ENCODE assay signal across 24 cellular contexts in the genomic region with DNA sequence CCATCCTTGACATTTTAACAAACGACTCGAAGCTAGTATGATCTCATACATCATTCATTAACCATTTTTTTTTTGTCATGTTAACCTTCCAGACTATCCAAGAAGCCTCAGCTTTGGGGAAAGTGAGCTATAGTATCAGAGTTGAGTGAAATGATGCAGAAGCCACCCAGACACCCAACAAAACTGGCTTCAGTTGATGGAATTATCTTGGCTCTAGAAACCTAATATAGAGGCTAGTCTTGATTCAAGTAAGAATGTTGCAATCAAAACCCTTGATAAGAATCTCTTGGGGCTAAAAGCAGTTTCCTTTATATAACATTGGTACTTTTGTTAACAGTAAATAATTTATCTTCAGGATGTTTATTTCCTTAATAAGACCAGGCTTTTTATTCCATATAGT.
"Had no signal": no experiment of that assay in that cellular context is flagged by ENCODE, and none has a peak within 500 bp of the region (broad histone marks: within the 10 kb centered on the region; RNA-seq: fewer than 3 reads in every experiment).

No MANE protein-coding gene starts in this region.

- H3K4me3 ChIP-seq: dorsolateral prefrontal cortex, lower lobe of right lung, pancreas, sigmoid colon, stomach had no signal

- H3K27ac Mint-ChIP-seq: activated T-helper 1 cell treated with anti-CD3 and anti-CD28 coated beads, Interleukin-12 subunit alpha, Interleukin-12 subunit beta, Interleukin-2, Interleukin-4 antibody, amounts not matched to agents 30 ng/mL and 10 ng/mL and 1 ng/mL, durations not matched to agents 14 hours and 24 hours and 36 hours; brain; natural killer cell treated with Interleukin-12 subunit alpha and Interleukin-12 subunit beta and Interleukin-15 and Interleukin-18, amount 100 ng/mL, for 72 hours; stimulated activated effector memory CD8-positive, alpha-beta T cell treated with anti-CD3 and anti-CD28 coated beads, Interleukin-12 subunit alpha, Interleukin-12 subunit beta, amount 100 ng/mL, for 72 hours had no signal

- DNase-seq: activated CD4-positive, alpha-beta T cell treated with anti-CD3 and anti-CD28 coated beads for 1 hour; activated CD8-positive, alpha-beta memory T cell treated with anti-CD3 and anti-CD28 coated beads for 24 hours; activated gamma-delta T cell treated with Interleukin-2 at 50 U/mL for 16 hours; amygdala; central memory CD4-positive, alpha-beta T cell; dorsolateral prefrontal cortex; left cardiac atrium; lower lobe of right lung; pancreas; sigmoid colon; stimulated activated CD4-positive, alpha-beta T cell treated with anti-CD3 and anti-CD28 coated beads, Interleukin-4, amount 100 ng/mL, for 24 hours; stomach; T-helper 2 cell; trophoblast cell; WERI-Rb-1 had no signal

- H3K4me3 Mint-ChIP-seq: activated naive CD8-positive, alpha-beta T cell; activated T-helper 1 cell treated with anti-CD3 and anti-CD28 coated beads, Interleukin-12 subunit alpha, Interleukin-12 subunit beta, Interleukin-2, Interleukin-4 antibody, amounts not matched to agents 30 ng/mL and 10 ng/mL and 1 ng/mL, durations not matched to agents 14 hours and 24 hours and 36 hours; brain; natural killer cell treated with Interleukin-12 subunit alpha and Interleukin-12 subunit beta and Interleukin-15 and Interleukin-18, amount 100 ng/mL, for 72 hours; stimulated activated effector memory CD8-positive, alpha-beta T cell treated with anti-CD3 and anti-CD28 coated beads, Interleukin-12 subunit alpha, Interleukin-12 subunit beta, amount 100 ng/mL, for 72 hours had no signal

- H3K27me3 Mint-ChIP-seq: activated naive CD8-positive, alpha-beta T cell; brain; natural killer cell treated with Interleukin-12 subunit alpha and Interleukin-12 subunit beta and Interleukin-15 and Interleukin-18, amount 100 ng/mL, for 72 hours had no signal

- FAIRE-seq: colon, frontal cortex, pancreas had no signal

- H3K4me1 Mint-ChIP-seq: stimulated activated effector memory CD8-positive, alpha-beta T cell treated with anti-CD3 and anti-CD28 coated beads, Interleukin-12 subunit alpha, Interleukin-12 subunit beta, amount 100 ng/mL, for 72 hours had no signal

- H3K27ac ChIP-seq: epithelial cell of prostate, lower lobe of right lung, neutrophil, pancreas, sigmoid colon, stomach, WERI-Rb-1 had no signal

- ATAC-seq: lower lobe of right lung; natural killer cell treated with Interleukin-12 subunit alpha and Interleukin-12 subunit beta and Interleukin-15 and Interleukin-18, amount 100 ng/mL, for 72 hours had no signal

- H3K9me3 ChIP-seq: lower lobe of right lung, neutrophil, pancreas, sigmoid colon, stomach had no signal

- H3K4me1 ChIP-seq: lower lobe of right lung, pancreas, sigmoid colon had no signal

- H3K9me3 Mint-ChIP-seq: activated T-helper 1 cell treated with anti-CD3 and anti-CD28 coated beads, Interleukin-12 subunit alpha, Interleukin-12 subunit beta, Interleukin-2, Interleukin-4 antibody, amounts not matched to agents 30 ng/mL and 10 ng/mL and 1 ng/mL, durations not matched to agents 14 hours and 24 hours and 36 hours; natural killer cell treated with Interleukin-12 subunit alpha and Interleukin-12 subunit beta and Interleukin-15 and Interleukin-18, amount 100 ng/mL, for 72 hours; stimulated activated effector memory CD8-positive, alpha-beta T cell treated with anti-CD3 and anti-CD28 coated beads, Interleukin-12 subunit alpha, Interleukin-12 subunit beta, amount 100 ng/mL, for 72 hours had no signal

- H3K27me3 ChIP-seq: dorsolateral prefrontal cortex, neutrophil, pancreas, sigmoid colon, stomach had no signal

- H3K36me3 ChIP-seq: WERI-Rb-1 had no signal
